ENCODE assay signal across 11 cellular contexts in the genomic region with DNA sequence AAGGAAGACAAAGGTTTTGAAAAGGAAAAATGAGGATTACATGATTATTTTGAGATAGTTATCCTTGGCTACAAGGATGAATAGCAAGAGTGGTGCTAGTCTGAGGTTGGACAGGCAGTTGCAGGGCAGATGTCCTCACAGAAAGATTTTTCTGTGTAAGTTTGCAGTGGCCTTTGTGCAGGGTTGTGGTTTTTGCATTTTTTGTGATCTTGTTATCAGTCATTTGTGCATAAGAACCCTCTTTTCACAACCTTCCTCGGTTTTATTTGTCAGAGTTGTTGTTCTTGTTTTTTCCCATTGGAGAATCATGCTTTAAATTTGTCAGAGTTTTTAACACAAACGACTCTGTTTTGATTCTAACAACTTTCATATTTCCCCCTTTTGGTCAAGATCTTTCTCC. TPM values are rescaled to one million over a fixed set of nuclear protein-coding genes. Genes with fewer than 3 reads are reported as not detected.
DNase-seq lines count a peak whose midpoint lies in the region; ATAC-seq and TF ChIP-seq lines count a peak whose summit lies in the region.
"Had no signal": no experiment of that assay in that cellular context is flagged by ENCODE, and none has a peak within 500 bp of the region (broad histone marks: within the 10 kb centered on the region; RNA-seq: fewer than 3 reads in every experiment).

No MANE protein-coding gene starts in this region.

- H3K4me3 ChIP-seq in SK-N-SH (ENCODE audit: low read depth in 2 of 2, low read length in 1 of 2) (no peak overlapping the region), NT2/D1 (ENCODE audit: insufficient read length, low read depth) (peak overlapping the region; percentile 89), coronary artery (peak overlapping the region; percentile 75)

- H3K79me2 ChIP-seq in SK-N-SH (ENCODE audit: insufficient read depth): 0 out of 2 replicates have a peak, but pooled peaks cover 6% of the 10 kb centered on the region

- ATAC-seq in SK-N-SH treated with all-trans-retinoic acid at 6 μM for 48 hours (no peak), GM18858 (IDR thresholded peaks at IDR 0.05; ENCODE audit: unreplicated experiment) (no peak), left lobe of liver (no peak)

- H3F3A ChIP-seq in SK-N-SH (replicated peaks; ENCODE audit: insufficient read depth): no peaks in the 10 kb centered on the region

- no peaks in the 10 kb centered on the region for H3K9me3 Mint-ChIP-seq in osteocyte (ENCODE audit: unreplicated experiment)

- no peak overlapping the region for H3K9ac ChIP-seq in SK-N-SH
- H3K9ac ChIP-seq in NT2/D1 (ENCODE audit: insufficient read length, low read depth): no peak overlapping the region

- H3K27ac Mint-ChIP-seq in osteocyte (ENCODE audit: unreplicated experiment): no peak overlapping the region

- no peak for TF ChIP-seq RAD21 in SK-N-SH (IDR thresholded peaks at IDR 0.05; ENCODE audit: low read length)

- H3K4me3 Mint-ChIP-seq in osteocyte (ENCODE audit: unreplicated experiment): peak overlapping the region; percentile 99

- TF ChIP-seq CTCF in SK-N-SH (IDR thresholded peaks at IDR 0.05) (no peak), coronary artery (IDR thresholded peaks at IDR 0.05) (no peak), osteocyte (IDR thresholded peaks at IDR 0.05) (no peak)

- H3K4me1 Mint-ChIP-seq in osteocyte (ENCODE audit: unreplicated experiment): peaks cover 20% of the 10 kb centered on the region

- no peaks in the 10 kb centered on the region for H3K9me3 ChIP-seq in SK-N-SH
- no peaks in the 10 kb centered on the region for H3K9me3 ChIP-seq in NT2/D1 (ENCODE audit: insufficient read depth, low read length)
- H3K9me3 ChIP-seq: thoracic aorta had no signal

- CTCF ChIA-PET in SK-N-SH (lab: Yijun Ruan, JAX): no interaction called here

- no peaks in the 10 kb centered on the region for H4K20me1 ChIP-seq in SK-N-SH (ENCODE audit: insufficient read depth)

- TF ChIP-seq EP300 in SK-N-SH (IDR thresholded peaks at IDR 0.05; ENCODE audit: borderline replicate concordance in 1 of 2, low read depth in 1 of 2, low read length in 1 of 2): no peak

- no peaks in the 10 kb centered on the region for H3K9me2 ChIP-seq in SK-N-SH

- WGBS in SK-N-SH (ENCODE audit: low lambda C conversion rate): 88% methylated on average over 2 of the region's 2 CpGs

- 0 out of 2 replicates have a peak overlapping the region, but pooled peaks have one; percentile 83 for H3K4me2 ChIP-seq in SK-N-SH

- H3K36me3 ChIP-seq in SK-N-SH (replicated peaks in 1 of 2; ENCODE audit: control insufficient read depth in 1 of 2, insufficient read depth in 2 of 2, low read length in 1 of 2) (no peaks in the 10 kb centered on the region), NT2/D1 (ENCODE audit: insufficient read depth, insufficient read length, low read length) (no peaks in the 10 kb centered on the region)
- H3K36me3 ChIP-seq: thoracic aorta had no signal

- DNase-seq in SK-N-SH (no peak), NT2/D1 (ENCODE audit: low read depth, low spot score) (no peak), coronary artery (ENCODE audit: low spot score) (no peak), osteocyte (ENCODE audit: extremely low spot score, unreplicated experiment) (no peak), KG1 (lab: John Stamatoyannopoulos, UW) (no peak), left lobe of liver (ENCODE audit: low spot score) (no peak)
- DNase-seq: activated CD4-positive, alpha-beta T cell treated with anti-CD3 and anti-CD28 coated beads for 1 hour; NCI-H748 treated with DMSO at 0.1 percent for 48 hours had no signal

- H3K27ac ChIP-seq in SK-N-SH (ENCODE audit: low read depth in 2 of 2, low read length in 1 of 2): no peak overlapping the region
- H3K27ac ChIP-seq in coronary artery: no peak overlapping the region
- H3K27ac ChIP-seq: thoracic aorta had no signal

- H3K4me1 ChIP-seq in SK-N-SH (ENCODE audit: control insufficient read depth in 1 of 2, insufficient read depth in 2 of 2, low read depth in 1 of 2, low read length in 1 of 2) (peaks cover 0 to 9% of the 10 kb centered on the region in 2 experiments; a peak in 2 of 4 replicates), NT2/D1 (ENCODE audit: insufficient read depth, insufficient read length) (peaks cover 7% of the 10 kb centered on the region)

- no peaks in the 10 kb centered on the region for H3K36me3 Mint-ChIP-seq in osteocyte (ENCODE audit: unreplicated experiment)

- H3K27me3 Mint-ChIP-seq in osteocyte (ENCODE audit: unreplicated experiment): no peaks in the 10 kb centered on the region

- POLR2A ChIA-PET in SK-N-SH (lab: Yijun Ruan, JAX): no interaction called here

- no peak overlapping the region for H2AFZ ChIP-seq in SK-N-SH (ENCODE audit: low read depth)

- no peaks in the 10 kb centered on the region for H3K27me3 ChIP-seq in SK-N-SH (ENCODE audit: insufficient read depth)
- H3K27me3 ChIP-seq in NT2/D1 (ENCODE audit: insufficient read depth, insufficient read length): no peaks in the 10 kb centered on the region

TF ChIP-seq in SK-N-SH, 30 proteins besides CTCF, POLR2A, EP300 and RAD21 (continues in another document):
- TF ChIP-seq CHD2 (IDR thresholded peaks at IDR 0.05; ENCODE audit: low read length, partially characterized antibody) (no peak), FOSL2 (IDR thresholded peaks at IDR 0.05; ENCODE audit: borderline replicate concordance, low read depth) (no peak)
- TF ChIP-seq, protein P1, sequence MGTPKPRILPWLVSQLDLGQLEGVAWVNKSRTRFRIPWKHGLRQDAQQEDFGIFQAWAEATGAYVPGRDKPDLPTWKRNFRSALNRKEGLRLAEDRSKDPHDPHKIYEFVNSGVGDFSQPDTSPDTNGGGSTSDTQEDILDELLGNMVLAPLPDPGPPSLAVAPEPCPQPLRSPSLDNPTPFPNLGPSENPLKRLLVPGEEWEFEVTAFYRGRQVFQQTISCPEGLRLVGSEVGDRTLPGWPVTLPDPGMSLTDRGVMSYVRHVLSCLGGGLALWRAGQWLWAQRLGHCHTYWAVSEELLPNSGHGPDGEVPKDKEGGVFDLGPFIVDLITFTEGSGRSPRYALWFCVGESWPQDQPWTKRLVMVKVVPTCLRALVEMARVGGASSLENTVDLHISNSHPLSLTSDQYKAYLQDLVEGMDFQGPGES (IDR thresholded peaks at IDR 0.05; ENCODE audit: low read depth, low read length): no peak

TF ChIP-seq in SK-N-SH treated with all-trans-retinoic acid at 6 μM for 48 hours, 23 proteins besides CTCF, POLR2A, EP300 and RAD21:
- TF ChIP-seq ZFP30 (CRISPR knock-in tag; IDR thresholded peaks at IDR 0.05) (no peak), BACH2 (CRISPR knock-in tag; IDR thresholded peaks at IDR 0.05; ENCODE audit: borderline replicate concordance) (no peak), CSDC2 (CRISPR knock-in tag; IDR thresholded peaks at IDR 0.05) (no peak), ZC3H10 (CRISPR knock-in tag; IDR thresholded peaks at IDR 0.05) (no peak), OSR1 (CRISPR knock-in tag; IDR thresholded peaks at IDR 0.05) (no peak), ZNF70 (CRISPR knock-in tag; IDR thresholded peaks at IDR 0.05) (no peak), ZNF8 (CRISPR knock-in tag; IDR thresholded peaks at IDR 0.05) (no peak), PPARA (CRISPR knock-in tag; IDR thresholded peaks at IDR 0.05; ENCODE audit: borderline replicate concordance) (no peak)
- TF ChIP-seq, protein P2, sequence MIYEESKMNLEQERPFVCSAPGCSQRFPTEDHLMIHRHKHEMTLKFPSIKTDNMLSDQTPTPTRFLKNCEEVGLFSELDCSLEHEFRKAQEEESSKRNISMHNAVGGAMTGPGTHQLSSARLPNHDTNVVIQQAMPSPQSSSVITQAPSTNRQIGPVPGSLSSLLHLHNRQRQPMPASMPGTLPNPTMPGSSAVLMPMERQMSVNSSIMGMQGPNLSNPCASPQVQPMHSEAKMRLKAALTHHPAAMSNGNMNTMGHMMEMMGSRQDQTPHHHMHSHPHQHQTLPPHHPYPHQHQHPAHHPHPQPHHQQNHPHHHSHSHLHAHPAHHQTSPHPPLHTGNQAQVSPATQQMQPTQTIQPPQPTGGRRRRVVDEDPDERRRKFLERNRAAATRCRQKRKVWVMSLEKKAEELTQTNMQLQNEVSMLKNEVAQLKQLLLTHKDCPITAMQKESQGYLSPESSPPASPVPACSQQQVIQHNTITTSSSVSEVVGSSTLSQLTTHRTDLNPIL (CRISPR knock-in tag; IDR thresholded peaks at IDR 0.05; ENCODE audit: low read depth): no peak
- TF ChIP-seq, protein P3, sequence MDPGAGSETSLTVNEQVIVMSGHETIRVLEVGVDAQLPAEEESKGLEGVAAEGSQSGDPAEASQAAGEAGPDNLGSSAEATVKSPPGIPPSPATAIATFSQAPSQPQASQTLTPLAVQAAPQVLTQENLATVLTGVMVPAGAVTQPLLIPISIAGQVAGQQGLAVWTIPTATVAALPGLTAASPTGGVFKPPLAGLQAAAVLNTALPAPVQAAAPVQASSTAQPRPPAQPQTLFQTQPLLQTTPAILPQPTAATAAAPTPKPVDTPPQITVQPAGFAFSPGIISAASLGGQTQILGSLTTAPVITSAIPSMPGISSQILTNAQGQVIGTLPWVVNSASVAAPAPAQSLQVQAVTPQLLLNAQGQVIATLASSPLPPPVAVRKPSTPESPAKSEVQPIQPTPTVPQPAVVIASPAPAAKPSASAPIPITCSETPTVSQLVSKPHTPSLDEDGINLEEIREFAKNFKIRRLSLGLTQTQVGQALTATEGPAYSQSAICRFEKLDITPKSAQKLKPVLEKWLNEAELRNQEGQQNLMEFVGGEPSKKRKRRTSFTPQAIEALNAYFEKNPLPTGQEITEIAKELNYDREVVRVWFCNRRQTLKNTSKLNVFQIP (CRISPR knock-in tag; IDR thresholded peaks at IDR 0.05; ENCODE audit: borderline replicate concordance, low read depth): no peak

RNA-seq across cellular contexts. Expression of gene CCDC134, which starts 1.4 kb away (rescaled TPM):
- polyA plus RNA-seq in SK-N-SH (2012; rRNA removed): 1.8 and 2.0 TPM in 2 replicates
- polyA plus RNA-seq in SK-N-SH (2012; cell fraction: cytosol; rRNA removed): 1.3 and 1.4 TPM in 2 replicates
- polyA plus RNA-seq in SK-N-SH (2012; cell fraction: nucleus; rRNA removed): 1.6 and 2.2 TPM in 2 replicates
- total RNA-seq in osteocyte: 7.8 and 10.0 TPM in 2 replicates
- total RNA-seq in left lobe of liver: 5.1 TPM

RNA-seq across cellular contexts. Expression of gene SREBF2, which starts 31.0 kb away (rescaled TPM):
- polyA plus RNA-seq in SK-N-SH (2012; rRNA removed): 7.4 and 7.5 TPM in 2 replicates
- polyA plus RNA-seq in SK-N-SH (2012; cell fraction: cytosol; rRNA removed): 4.0 and 6.2 TPM in 2 replicates
- 15.2 and 16.5 TPM in 2 replicates for polyA plus RNA-seq in SK-N-SH (2012; cell fraction: nucleus; rRNA removed)
- total RNA-seq in osteocyte (114 and 119 TPM in 2 replicates), left lobe of liver (30.4 TPM)

Comparison
In these comparisons a context has a peak if more than half of its experiments do, and no peak if none do; other contexts are left out.
1. H3K4me3 ChIP-seq: peak in NT2/D1 (single experiment) and coronary artery (single experiment); none in SK-N-SH (0 of 2).